In genomic region chr11:101169944-101170343, GRCh38 we compare ENCODE assay signal across 22 cellular contexts. TPM values are rescaled to one million over a fixed set of nuclear protein-coding genes. Genes with fewer than 3 reads are reported as not detected.
"Had no signal": no experiment of that assay in that cellular context is flagged by ENCODE, and none has a peak within 500 bp of the region (broad histone marks: within the 10 kb centered on the region; RNA-seq: fewer than 3 reads in every experiment).

No MANE protein-coding gene starts in this region.

- H3K36me3 ChIP-seq: adrenal gland, breast epithelium, spleen, upper lobe of right lung had no signal

- H3K27me3 ChIP-seq: adrenal gland, breast epithelium, spleen, upper lobe of right lung had no signal

- H3K27ac Mint-ChIP-seq: activated CD4-positive, alpha-beta T cell treated with anti-CD3 and anti-CD28 coated beads, Interleukin-2, amount 10 ng/mL, durations not matched to agents 7 days and 5 days; activated CD8-positive, alpha-beta T cell treated with anti-CD3 and anti-CD28 coated beads, Interleukin-2, amount 10 ng/mL, durations not matched to agents 7 days and 5 days; activated naive CD4-positive, alpha-beta T cell treated with anti-CD3 and anti-CD28 coated beads, Interleukin-2, amount 50 U/mL, for 24 hours; mesothelial cell of epicardium; nephron progenitor cell; stimulated activated naive B cell treated with anti-CD40 and anti-IgM and Interleukin-4, amounts not matched to agents 10 μg/mL and 1 μg/mL and 100 μg/mL, for 72 hours had no signal

- H3K36me3 Mint-ChIP-seq: activated naive CD4-positive, alpha-beta T cell treated with anti-CD3 and anti-CD28 coated beads, Interleukin-2, amount 50 U/mL, for 24 hours; mesothelial cell of epicardium; stimulated activated naive B cell treated with anti-CD40 and anti-IgM and Interleukin-4, amounts not matched to agents 10 μg/mL and 1 μg/mL and 100 μg/mL, for 72 hours had no signal

- H3K4me1 Mint-ChIP-seq: activated CD4-positive, alpha-beta T cell treated with anti-CD3 and anti-CD28 coated beads, Interleukin-2, amount 10 ng/mL, durations not matched to agents 7 days and 5 days; activated naive CD4-positive, alpha-beta T cell treated with anti-CD3 and anti-CD28 coated beads, Interleukin-2, amount 50 U/mL, for 24 hours; mesothelial cell of epicardium; nephron progenitor cell; stimulated activated naive B cell treated with anti-CD40 and anti-IgM and Interleukin-4, amounts not matched to agents 10 μg/mL and 1 μg/mL and 100 μg/mL, for 72 hours had no signal

- ATAC-seq: activated CD4-positive, CD25-positive, alpha-beta regulatory T cell treated with anti-CD3 and anti-CD28 coated beads, Interleukin-2, amount 50 U/mL, for 24 hours; activated CD8-positive, alpha-beta T cell treated with anti-CD3 and anti-CD28 coated beads, Interleukin-2, amount 10 ng/mL, durations not matched to agents 7 days and 5 days; activated T-cell treated with anti-CD3 and anti-CD28 coated beads, Interleukin-2, amount 50 U/mL, for 4 hours; left lobe of liver; stimulated activated naive B cell treated with anti-CD40 and anti-IgM and Interleukin-4, amounts not matched to agents 10 μg/mL and 1 μg/mL and 100 μg/mL, for 72 hours; upper lobe of right lung had no signal

- H3K9me3 Mint-ChIP-seq: activated CD4-positive, alpha-beta T cell treated with anti-CD3 and anti-CD28 coated beads, Interleukin-2, amount 10 ng/mL, durations not matched to agents 7 days and 5 days; nephron progenitor cell had no signal

- DNase-seq: activated CD4-positive, alpha-beta T cell treated with anti-CD3 and anti-CD28 coated beads, Interleukin-2, amount 10 ng/mL, durations not matched to agents 7 days and 5 days; activated CD8-positive, alpha-beta T cell treated with anti-CD3 and anti-CD28 coated beads, Interleukin-2, amount 10 ng/mL, durations not matched to agents 7 days and 5 days; activated effector memory CD4-positive, alpha-beta T cell treated with anti-CD3 and anti-CD28 coated beads, Interleukin-2, amount 50 U/mL, for 16 hours; activated T-cell treated with anti-CD3 and anti-CD28 coated beads, Interleukin-2, amount 50 U/mL, for 4 hours; adrenal gland; erythroblast; foreskin melanocyte; hypothalamus; nephron progenitor cell; nucleus accumbens; spleen; stimulated activated CD4-positive, alpha-beta T cell treated with anti-CD3 and anti-CD28 coated beads, Interleukin-4, amount 100 ng/mL, for 4 hours; stimulated activated naive B cell treated with anti-CD40 and anti-IgM and Interleukin-4, amounts not matched to agents 10 μg/mL and 1 μg/mL and 100 μg/mL, for 72 hours; upper lobe of right lung had no signal

- H3K27ac ChIP-seq: adrenal gland, breast epithelium, coronary artery, spleen, upper lobe of right lung had no signal

- H3K9me3 ChIP-seq: adrenal gland, upper lobe of right lung had no signal

- H3K4me3 ChIP-seq: adrenal gland, breast epithelium, coronary artery, lung, spleen, upper lobe of right lung had no signal

- H3K4me1 ChIP-seq: adrenal gland, breast epithelium, spleen, upper lobe of right lung had no signal

- H3K4me3 Mint-ChIP-seq: activated CD4-positive, alpha-beta T cell treated with anti-CD3 and anti-CD28 coated beads, Interleukin-2, amount 10 ng/mL, durations not matched to agents 7 days and 5 days; activated CD8-positive, alpha-beta T cell treated with anti-CD3 and anti-CD28 coated beads, Interleukin-2, amount 10 ng/mL, durations not matched to agents 7 days and 5 days; activated naive CD4-positive, alpha-beta T cell treated with anti-CD3 and anti-CD28 coated beads, Interleukin-2, amount 50 U/mL, for 24 hours; activated T-cell treated with anti-CD3 and anti-CD28 coated beads, Interleukin-2, amount 50 U/mL, for 4 hours; mesothelial cell of epicardium; nephron progenitor cell; stimulated activated naive B cell treated with anti-CD40 and anti-IgM and Interleukin-4, amounts not matched to agents 10 μg/mL and 1 μg/mL and 100 μg/mL, for 72 hours had no signal

- H3K27me3 Mint-ChIP-seq: activated CD4-positive, alpha-beta T cell treated with anti-CD3 and anti-CD28 coated beads, Interleukin-2, amount 10 ng/mL, durations not matched to agents 7 days and 5 days; activated naive CD4-positive, alpha-beta T cell treated with anti-CD3 and anti-CD28 coated beads, Interleukin-2, amount 50 U/mL, for 24 hours; stimulated activated naive B cell treated with anti-CD40 and anti-IgM and Interleukin-4, amounts not matched to agents 10 μg/mL and 1 μg/mL and 100 μg/mL, for 72 hours had no signal

RNA-seq across cellular contexts. Expression of gene PGR, which starts 40.3 kb away (rescaled TPM):
- total RNA-seq: activated CD4-positive, alpha-beta T cell treated with anti-CD3 and anti-CD28 coated beads, Interleukin-2, amount 10 ng/mL, durations not matched to agents 7 days and 5 days; activated CD8-positive, alpha-beta T cell treated with anti-CD3 and anti-CD28 coated beads, Interleukin-2, amount 10 ng/mL, durations not matched to agents 7 days and 5 days; myocyte had no signal
